9 cellular contexts compared by ENCODE assay signal in the genomic region with DNA sequence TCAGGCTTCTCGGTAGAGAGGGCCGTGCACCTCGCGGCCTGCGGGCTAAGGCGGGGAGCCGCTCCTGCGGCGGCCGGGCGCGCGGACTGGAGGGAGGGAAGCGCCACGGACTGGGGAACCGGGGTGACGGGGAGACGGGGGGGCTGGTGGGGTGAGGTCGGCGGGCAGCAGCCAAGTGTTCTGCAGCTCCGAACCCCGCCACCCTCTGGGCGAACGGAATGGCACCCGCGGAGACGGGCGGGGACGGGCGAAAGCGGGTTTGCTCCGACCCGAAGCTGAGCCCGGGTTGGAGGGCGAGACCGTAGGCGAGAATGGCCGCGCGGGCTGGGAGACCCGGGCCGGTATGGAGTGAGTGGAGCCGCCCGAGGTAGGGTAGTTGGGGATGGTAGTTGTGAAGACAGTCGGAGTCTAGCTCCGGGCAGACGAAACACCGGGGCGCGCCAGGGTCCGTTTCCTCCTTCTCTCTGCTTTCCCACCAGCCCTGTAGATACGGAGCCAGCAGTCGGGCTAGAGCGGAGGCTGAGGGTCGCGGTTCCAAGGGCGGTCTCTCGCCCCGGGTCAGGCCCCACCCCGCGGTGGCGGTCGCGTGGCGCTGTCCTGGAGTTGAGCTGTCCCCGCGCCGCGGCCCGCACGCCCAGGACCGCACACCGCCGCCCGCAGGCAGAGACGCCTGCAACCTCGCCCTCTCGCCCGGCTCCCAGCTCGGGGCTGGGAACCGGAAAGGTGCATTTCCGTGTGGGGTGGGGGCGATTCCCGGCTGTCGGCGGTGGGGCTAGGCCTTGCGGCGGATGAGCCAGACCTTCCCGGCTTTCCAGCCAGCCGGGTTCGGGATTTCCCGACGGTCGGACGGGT.
DNase-seq lines count a peak whose midpoint lies in the region; ATAC-seq and TF ChIP-seq lines count a peak whose summit lies in the region.
"Had no signal": no experiment of that assay in that cellular context is flagged by ENCODE, and none has a peak within 500 bp of the region (broad histone marks: within the 10 kb centered on the region; RNA-seq: fewer than 3 reads in every experiment).

No MANE protein-coding gene starts in this region.

- POLR2A ChIA-PET in Panc1 (lab: Charles Lee), result no interaction called here

- H3K4me1 ChIP-seq in Panc1 (ENCODE audit: control insufficient read depth, insufficient read depth, low read length) (0 out of 2 replicates have a peak, but pooled peaks cover 2% of the 10 kb centered on the region), esophagus squamous epithelium (peaks cover 0 to 19% (median 13%) of the 10 kb centered on the region in 3 donors)

- H3K4me1 Mint-ChIP-seq in osteocyte (ENCODE audit: unreplicated experiment) (peaks cover 52% of the 10 kb centered on the region), HFFc6 (ENCODE audit: low read depth) (peaks cover 22% of the 10 kb centered on the region)

- H3K36me3 ChIP-seq in Panc1 (ENCODE audit: control insufficient read depth, insufficient read depth, low read length) (no peaks in the 10 kb centered on the region), esophagus squamous epithelium (no peaks in the 10 kb centered on the region)

- no peak for TF ChIP-seq POLR2A in esophagus squamous epithelium (IDR thresholded peaks at IDR 0.05)

- ATAC-seq in Panc1, result peak; percentile 73
- ATAC-seq in HG02610 (IDR thresholded peaks at IDR 0.05; ENCODE audit: unreplicated experiment), result no peak
- no peak for ATAC-seq in GM19035 (IDR thresholded peaks at IDR 0.05; ENCODE audit: unreplicated experiment)

- CTCF ChIA-PET in Panc1 (lab: Charles Lee), result no interaction called here

- peak overlapping the region; percentile 42 to 50 for H3K4me3 ChIP-seq in Panc1 (ENCODE audit: low read depth in 2 of 2, low read length in 2 of 2)
- peak overlapping the region; percentile 19 to 69 (median 44) for H3K4me3 ChIP-seq in esophagus squamous epithelium

- TF ChIP-seq CTCF in Panc1 (IDR thresholded peaks at IDR 0.05) (peak; percentile 39), esophagus squamous epithelium (IDR thresholded peaks at IDR 0.05) (no peak), osteocyte (IDR thresholded peaks at IDR 0.05) (no peak), HFFc6 (IDR thresholded peaks at IDR 0.05) (no peak)

- H3K27ac Mint-ChIP-seq in osteocyte (ENCODE audit: unreplicated experiment) (peak overlapping the region; percentile 91), HFFc6 (no peak overlapping the region)

- H3K27ac ChIP-seq in Panc1 (ENCODE audit: low read length) (no peak overlapping the region), esophagus squamous epithelium (peak overlapping the region in 1 of 4 donors; percentile 49)

- H3K27me3 Mint-ChIP-seq in osteocyte (ENCODE audit: unreplicated experiment) (peaks cover 4% of the 10 kb centered on the region), HFFc6 (ENCODE audit: insufficient read depth) (peaks cover 27% of the 10 kb centered on the region)

- H3K27me3 ChIP-seq in Panc1 (ENCODE audit: control insufficient read depth, insufficient read depth, low read length) (peaks cover 36% of the 10 kb centered on the region), esophagus squamous epithelium (peaks cover 18 to 92% (median 24%) of the 10 kb centered on the region in 4 donors)

- WGBS in esophagus squamous epithelium, 2 donors, result 0 to 1% methylated on average over 18 to 20 of the region's 95 CpGs

- no TSS peak for BruUV-seq in Panc1 (replicated peaks; lab: Mats Ljungman, UMichigan)

- H3K9me3 Mint-ChIP-seq in osteocyte (ENCODE audit: unreplicated experiment), result no peaks in the 10 kb centered on the region
- no peaks in the 10 kb centered on the region for H3K9me3 Mint-ChIP-seq in HFFc6
- H3K9me3 Mint-ChIP-seq: activated T-cell treated with anti-CD3 and anti-CD28 coated beads, Interleukin-2, amount 50 U/mL, for 4 hours had no signal

- H3K9me3 ChIP-seq in Panc1 (ENCODE audit: control insufficient read depth, insufficient read depth, low read depth, low read length) (no peaks in the 10 kb centered on the region), esophagus squamous epithelium (no peaks in the 10 kb centered on the region)

- intact Hi-C loops in Panc1 (cut with micrococcal nuclease; ENCODE audit: unreplicated experiment) (no loop called here), esophagus squamous epithelium (cut with DNase I) (no loop called here)

- DNase-seq in SHP77 (lab: John Stamatoyannopoulos, UW) (peak; percentile 48 to 58), SHP77 treated with DMSO at 0.1 percent for 48 hours (lab: John Stamatoyannopoulos, UW) (no peak), Panc1 (ENCODE audit: low read depth, low spot score) (no peak), esophagus squamous epithelium (lab: John Stamatoyannopoulos, UW) (no peak), osteocyte (ENCODE audit: extremely low spot score, unreplicated experiment) (no peak), HFFc6 (no peak)
- DNase-seq: activated T-cell treated with anti-CD3 and anti-CD28 coated beads, Interleukin-2, amount 50 U/mL, for 4 hours had no signal

- in situ Hi-C loops in Panc1 (cut with HindIII; ENCODE audit: low pct_unique_long_range_greater_than_20kb, low sequenced_read_pairs), result no loop called here

- H3K4me3 Mint-ChIP-seq in osteocyte (ENCODE audit: unreplicated experiment) (peak overlapping the region; percentile 77), HFFc6 (no peak overlapping the region)

- H3K36me3 Mint-ChIP-seq in osteocyte (ENCODE audit: unreplicated experiment) (no peaks in the 10 kb centered on the region), HFFc6 (ENCODE audit: low read depth) (no peaks in the 10 kb centered on the region)

Comparison
In these comparisons a context has a peak if more than half of its experiments do, and no peak if none do; other contexts are left out.
1. DNase-seq: peak in SHP77 (2 of 2); none in SHP77 treated with DMSO at 0.1 percent for 48 hours (single experiment), Panc1 (single experiment), esophagus squamous epithelium (single experiment), osteocyte (single experiment) and HFFc6 (single experiment).